ENCODE assay signal across 9 cellular contexts in the genomic region with DNA sequence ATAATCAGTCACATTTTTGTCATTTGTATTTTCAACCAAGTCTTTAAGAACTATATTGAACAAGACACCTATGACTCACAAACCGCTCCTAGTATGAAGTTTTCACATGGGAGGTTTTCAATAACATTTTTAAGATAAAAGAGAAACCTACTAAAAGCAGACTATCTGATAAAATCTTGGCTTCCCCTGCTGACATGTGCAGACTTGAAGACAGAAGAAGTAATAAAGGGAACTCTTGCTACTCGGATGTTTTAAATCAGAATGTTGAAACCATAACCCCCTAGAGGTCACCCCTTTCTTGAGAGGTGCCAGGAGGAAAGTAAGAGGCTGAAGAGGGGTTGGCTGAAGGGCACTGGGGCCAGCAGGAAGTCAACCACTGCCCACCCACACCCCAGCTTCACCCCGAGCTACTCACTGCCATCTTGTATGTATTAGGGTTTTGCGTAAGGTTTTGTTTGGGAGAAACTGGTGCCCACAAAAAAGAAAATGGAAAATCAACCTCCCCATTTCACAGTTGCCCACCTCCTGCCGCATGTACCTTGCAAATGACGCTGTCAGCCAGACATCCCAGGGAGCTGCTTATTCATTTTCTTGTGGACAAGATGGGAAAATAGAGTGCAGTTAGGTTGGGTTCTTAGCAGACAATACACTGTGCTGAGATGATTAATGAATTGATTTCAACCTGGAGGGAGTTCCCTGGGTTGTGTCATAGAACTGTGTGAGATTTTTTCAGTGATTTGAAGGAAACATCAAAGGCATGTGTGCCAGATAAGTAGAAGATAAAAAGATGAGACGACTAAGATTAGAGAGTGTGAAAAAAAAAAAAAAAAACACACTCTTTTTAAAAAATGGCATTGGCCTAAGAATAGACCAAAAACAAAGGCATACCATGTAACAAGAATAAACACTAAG.
DNase-seq lines count a peak whose midpoint lies in the region; ATAC-seq and TF ChIP-seq lines count a peak whose summit lies in the region.
"Had no signal": no experiment of that assay in that cellular context is flagged by ENCODE, and none has a peak within 500 bp of the region (broad histone marks: within the 10 kb centered on the region; RNA-seq: fewer than 3 reads in every experiment).

No MANE protein-coding gene starts in this region.

- peaks cover 16 to 27% of the 10 kb centered on the region in 2 donors for H3K9me3 Mint-ChIP-seq in activated naive CD4-positive, alpha-beta T cell treated with anti-CD3 and anti-CD28 coated beads, Interleukin-2, amount 50 U/mL, for 72 hours
- no peaks in the 10 kb centered on the region for H3K9me3 Mint-ChIP-seq in natural killer cell

- no peak for TF ChIP-seq POLR2A in sigmoid colon (IDR thresholded peaks at IDR 0.05)
- TF ChIP-seq POLR2A in lower leg skin (IDR thresholded peaks at IDR 0.05) = no peak

- TF ChIP-seq EP300 in sigmoid colon (IDR thresholded peaks at IDR 0.05) = no peak

- TF ChIP-seq CTCF in DND-41 (IDR thresholded peaks at IDR 0.05; ENCODE audit: borderline replicate concordance, extremely low read depth, low read length, poor library complexity, severe bottlenecking) (peak; percentile 33), natural killer cell (IDR thresholded peaks at IDR 0.05) (no peak), sigmoid colon (IDR thresholded peaks at IDR 0.05) (no peak), lower leg skin (IDR thresholded peaks at IDR 0.05) (no peak)

- H3K27me3 ChIP-seq in DND-41 (ENCODE audit: insufficient read depth, low read length, poor library complexity) (no peaks in the 10 kb centered on the region), SJSA1 (replicated peaks) (no peaks in the 10 kb centered on the region), sigmoid colon (no peaks in the 10 kb centered on the region)

- no peak overlapping the region for H3K4me3 Mint-ChIP-seq in natural killer cell

- no peaks in the 10 kb centered on the region for H4K20me1 ChIP-seq in DND-41 (ENCODE audit: insufficient read depth, low read length)

- H3K4me1 ChIP-seq in DND-41 (ENCODE audit: insufficient read depth, low read length) (peaks cover 34% of the 10 kb centered on the region), SJSA1 (replicated peaks) (peaks cover 32% of the 10 kb centered on the region), sigmoid colon (peaks cover 0 to 25% (median 17%) of the 10 kb centered on the region in 4 donors)

- no peak overlapping the region for H3K9ac ChIP-seq in DND-41 (ENCODE audit: low read depth, low read length)

- H2AFZ ChIP-seq in DND-41 (ENCODE audit: low read depth, low read length) = no peak overlapping the region

- H3K4me2 ChIP-seq in DND-41 (ENCODE audit: insufficient read depth, low read length) = peak overlapping the region; percentile 45

- H3K36me3 ChIP-seq in DND-41 (ENCODE audit: insufficient read depth, low read length) = no peaks in the 10 kb centered on the region
- no peaks in the 10 kb centered on the region for H3K36me3 ChIP-seq in SJSA1
- no peaks in the 10 kb centered on the region for H3K36me3 ChIP-seq in sigmoid colon

- peaks cover 30 to 45% of the 10 kb centered on the region in 2 donors for H3K36me3 Mint-ChIP-seq in activated naive CD4-positive, alpha-beta T cell treated with anti-CD3 and anti-CD28 coated beads, Interleukin-2, amount 50 U/mL, for 72 hours
- no peaks in the 10 kb centered on the region for H3K36me3 Mint-ChIP-seq in natural killer cell

- H3K9me3 ChIP-seq in DND-41 (ENCODE audit: insufficient read depth, low read length, severe bottlenecking) (no peaks in the 10 kb centered on the region), SJSA1 (replicated peaks) (no peaks in the 10 kb centered on the region), sigmoid colon (no peaks in the 10 kb centered on the region)

- H3K27ac ChIP-seq in DND-41 (ENCODE audit: low read length) (peak overlapping the region; percentile 49), SJSA1 (peak overlapping the region; percentile 84), sigmoid colon (no peak overlapping the region)

- H3K27me3 Mint-ChIP-seq in natural killer cell (ENCODE audit: low read depth in 2 of 2) = peaks cover 0 to 2% of the 10 kb centered on the region in 2 donors

- H3K4me3 ChIP-seq in DND-41 (ENCODE audit: low read depth in 1 of 2, low read length in 2 of 2) (no peak overlapping the region), SJSA1 (no peak overlapping the region), sigmoid colon (no peak overlapping the region), lower leg skin (ENCODE audit: low read depth, poor library complexity, severe bottlenecking) (no peak overlapping the region)

- no peaks in the 10 kb centered on the region for H3K79me2 ChIP-seq in DND-41 (ENCODE audit: insufficient read depth, low read length)

- peak; percentile 32 for DNase-seq in DND-41
- peak in 1 of 2 experiments; percentile 60 for DNase-seq in SJSA1 (ENCODE audit: low read depth in 1 of 2, low spot score in 2 of 2)
- peak; percentile 34 to 73 for DNase-seq in activated naive CD4-positive, alpha-beta T cell treated with anti-CD3 and anti-CD28 coated beads, Interleukin-2, amount 50 U/mL, for 72 hours (ENCODE audit: low spot score in 2 of 2)
- DNase-seq in natural killer cell = no peak
- no peak for DNase-seq in sigmoid colon
- DNase-seq in lower leg skin (ENCODE audit: low spot score in 2 of 2) = no peak
- DNase-seq: activated gamma-delta T cell treated with Interleukin-2 at 50 U/mL for 16 hours had no signal

- ATAC-seq in DND-41 (ENCODE audit: insufficient read depth, low read depth) (peak; percentile 80), natural killer cell (peak; percentile 31 to 40 (median 37)), HG02610 (IDR thresholded peaks at IDR 0.05; ENCODE audit: unreplicated experiment) (no peak), GM18873 (IDR thresholded peaks at IDR 0.05; ENCODE audit: low FRiP score, unreplicated experiment) (no peak)
- ATAC-seq in activated naive CD4-positive, alpha-beta T cell treated with anti-CD3 and anti-CD28 coated beads, Interleukin-2, amount 50 U/mL, for 72 hours = peak; percentile 74 to 76

- peak overlapping the region; percentile 72 to 97 for H3K27ac Mint-ChIP-seq in activated naive CD4-positive, alpha-beta T cell treated with anti-CD3 and anti-CD28 coated beads, Interleukin-2, amount 50 U/mL, for 72 hours
- H3K27ac Mint-ChIP-seq in natural killer cell = peak overlapping the region in 1 of 2 donors; percentile 3

- intact Hi-C loops in natural killer cell (cut with micrococcal nuclease) (no loop called here), sigmoid colon (cut with DNase I) (loop anchor here (5.0 kb wide), 1 partner anchor 78 kb away; no protein-coding TSS in a partner anchor), lower leg skin (cut with DNase I; ENCODE audit: low total_unique reads) (no loop called here)

- 72 to 85% methylated on average over 7 of the region's 7 CpGs for WGBS in sigmoid colon, 2 donors
- WGBS in lower leg skin, 2 donors = 53 to 57% methylated on average over 7 of the region's 7 CpGs

- peaks cover 7 to 19% of the 10 kb centered on the region in 2 donors for H3K4me1 Mint-ChIP-seq in natural killer cell

Comparison
In these comparisons a context has a peak if more than half of its experiments do, and no peak if none do; other contexts are left out.
1. ATAC-seq: peak in DND-41 (single experiment), activated naive CD4-positive, alpha-beta T cell treated with anti-CD3 and anti-CD28 coated beads, Interleukin-2, amount 50 U/mL, for 72 hours (2 of 2) and natural killer cell (3 of 3); none in HG02610 (single experiment) and GM18873 (single experiment).
2. DNase-seq: peak in DND-41 (single experiment) and activated naive CD4-positive, alpha-beta T cell treated with anti-CD3 and anti-CD28 coated beads, Interleukin-2, amount 50 U/mL, for 72 hours (2 of 2); none in natural killer cell (single experiment), sigmoid colon (single experiment) and lower leg skin (0 of 2).
3. H3K27ac ChIP-seq: peak in DND-41 (single experiment) and SJSA1 (single experiment); none in sigmoid colon (0 of 4).